ENCODE assay signal across 1 cellular context in genomic region chr7:18175801-18176450, GRCh38.
TF ChIP-seq lines count a peak whose summit lies in the region.

No MANE protein-coding gene starts in this region.

TF ChIP-seq in K562, 482 proteins besides CTCF, POLR2A, EP300 and RAD21 (continues in another document):
- no peak for TF ChIP-seq TGIF2 (CRISPR knock-in tag; IDR thresholded peaks at IDR 0.05)
- TF ChIP-seq ZNF449 (CRISPR knock-in tag; IDR thresholded peaks at IDR 0.05), result no peak
- TF ChIP-seq SREBF2 (CRISPR knock-in tag; IDR thresholded peaks at IDR 0.05), result no peak
- TF ChIP-seq TAL1 (IDR thresholded peaks at IDR 0.05), result peak; percentile 33; the same call in 1 of the 2 replicates
- no peak for TF ChIP-seq ZSCAN32 (CRISPR knock-in tag; IDR thresholded peaks at IDR 0.05)
- TF ChIP-seq NCOR1 (IDR thresholded peaks at IDR 0.05), result peak; percentile 29; the same call in 1 of the 2 replicates
- TF ChIP-seq EWSR1 (IDR thresholded peaks at IDR 0.05; ENCODE audit: borderline replicate concordance, low read depth, partially characterized antibody), result no peak
- TF ChIP-seq DPF2 (IDR thresholded peaks at IDR 0.05), result peak; percentile 81; the same call in 1 of the 2 replicates
- TF ChIP-seq TEAD2 (tag; IDR thresholded peaks at IDR 0.05), result peak; percentile 19; the same call in 1 of the 2 replicates
- no peak for TF ChIP-seq MCM2 (IDR thresholded peaks at IDR 0.05; ENCODE audit: low read depth)
- no peak for TF ChIP-seq BCLAF1 (IDR thresholded peaks at IDR 0.05; ENCODE audit: borderline replicate concordance in 1 of 2, control insufficient read depth in 1 of 2, low read depth in 2 of 2, low read length in 1 of 2)
- no peak for TF ChIP-seq CLOCK (CRISPR knock-in tag; IDR thresholded peaks at IDR 0.05; ENCODE audit: borderline replicate concordance)
- TF ChIP-seq ZNF143 (CRISPR knock-in tag; IDR thresholded peaks at IDR 0.05), result no peak
- no peak for TF ChIP-seq KAT8 (IDR thresholded peaks at IDR 0.05; ENCODE audit: low read depth)
- TF ChIP-seq MEIS2 (IDR thresholded peaks at IDR 0.05; ENCODE audit: partially characterized antibody), result peak; percentile 80
- TF ChIP-seq ZNF277 (CRISPR knock-in tag; IDR thresholded peaks at IDR 0.05; ENCODE audit: borderline replicate concordance), result no peak
- no peak for TF ChIP-seq GTF2A2 (tag; IDR thresholded peaks at IDR 0.05)
- TF ChIP-seq NR1H2 (CRISPR knock-in tag; IDR thresholded peaks at IDR 0.05), result no peak
- peak; percentile 85 for TF ChIP-seq NFE2 (IDR thresholded peaks at IDR 0.05; ENCODE audit: low read depth)
- peak; percentile 81 for TF ChIP-seq SOX6 (IDR thresholded peaks at IDR 0.05)
- TF ChIP-seq ARID3A (IDR thresholded peaks at IDR 0.05; ENCODE audit: borderline replicate concordance, low read depth, low read length), result no peak
- TF ChIP-seq NFE2L1 (tag; IDR thresholded peaks at IDR 0.05; ENCODE audit: borderline replicate concordance, low read depth), result peak; percentile 87
- no peak for TF ChIP-seq PREB (CRISPR knock-in tag; IDR thresholded peaks at IDR 0.05)
- TF ChIP-seq ZNF3 (CRISPR knock-in tag; IDR thresholded peaks at IDR 0.05), result no peak
- peak; percentile 51; the same call in 1 of the 2 replicates for TF ChIP-seq CHAMP1 (IDR thresholded peaks at IDR 0.05)
- TF ChIP-seq BCL6 (CRISPR knock-in tag; IDR thresholded peaks at IDR 0.05), result peak; percentile 58; the same call in 1 of the 2 replicates
- no peak for TF ChIP-seq ZKSCAN1 (IDR thresholded peaks at IDR 0.05; ENCODE audit: low read depth, low read length)
- TF ChIP-seq NFIX (CRISPR knock-in tag; IDR thresholded peaks at IDR 0.05; ENCODE audit: low read depth), result no peak
- TF ChIP-seq MAFF (IDR thresholded peaks at IDR 0.05; ENCODE audit: low read length), result peak; percentile 66; the same call in 1 of the 2 replicates
- TF ChIP-seq ELF1 (tag; IDR thresholded peaks at IDR 0.05), result no peak
- TF ChIP-seq TEAD4 (IDR thresholded peaks at IDR 0.05; ENCODE audit: low read length), result peak; percentile 54
- TF ChIP-seq TEAD4 (CRISPR knock-in tag; IDR thresholded peaks at IDR 0.05; ENCODE audit: borderline replicate concordance), result no peak
- no peak for TF ChIP-seq PYGO2 (tag; IDR thresholded peaks at IDR 0.05)
- no peak for TF ChIP-seq NR2F6 (CRISPR knock-in tag; IDR thresholded peaks at IDR 0.05)
- TF ChIP-seq MAFK (IDR thresholded peaks at IDR 0.05; ENCODE audit: low read length), result peak; percentile 28; the same call in 1 of the 2 replicates
- TF ChIP-seq ILF3 (IDR thresholded peaks at IDR 0.05; ENCODE audit: borderline replicate concordance), result no peak
- no peak for TF ChIP-seq ZNF445 (CRISPR knock-in tag; IDR thresholded peaks at IDR 0.05; ENCODE audit: low read depth)
- 0 out of 2 replicates have a peak, but pooled peaks have one; percentile 28 for TF ChIP-seq GATAD2A (IDR thresholded peaks at IDR 0.05)
- no peak for TF ChIP-seq ZNF583 (CRISPR knock-in tag; IDR thresholded peaks at IDR 0.05)
- TF ChIP-seq NFIC (IDR thresholded peaks at IDR 0.05), result no peak
- no peak for TF ChIP-seq E2F5 (CRISPR knock-in tag; IDR thresholded peaks at IDR 0.05)
- no peak for TF ChIP-seq ILK (tag; IDR thresholded peaks at IDR 0.05; ENCODE audit: borderline replicate concordance, low read depth)
- no peak for TF ChIP-seq PTRF (tag; IDR thresholded peaks at IDR 0.05)
- peak; percentile 73; the same call in 1 of the 2 replicates for TF ChIP-seq SMARCC2 (IDR thresholded peaks at IDR 0.05; ENCODE audit: low read depth)
- no peak for TF ChIP-seq ZNF280B (CRISPR knock-in tag; IDR thresholded peaks at IDR 0.05)
- no peak for TF ChIP-seq HLTF (IDR thresholded peaks at IDR 0.05)
